Comparison of ENCODE assay signal across 31 cellular contexts in genomic region chrX:68284281-68284904, GRCh38.
"Had no signal": no experiment of that assay in that cellular context is flagged by ENCODE, and none has a peak within 500 bp of the region (broad histone marks: within the 10 kb centered on the region; RNA-seq: fewer than 3 reads in every experiment).

No MANE protein-coding gene starts in this region.

- H3K4me1 Mint-ChIP-seq: activated CD4-positive, alpha-beta T cell treated with anti-CD3 and anti-CD28 coated beads, Interleukin-2, amount 10 ng/mL, durations not matched to agents 24 days and 14 days had no signal

- H3K4me3 ChIP-seq: adrenal gland, cardiac muscle cell had no signal

- H3K9me3 ChIP-seq: adrenal gland had no signal

- H3K36me3 Mint-ChIP-seq: activated naive CD4-positive, alpha-beta T cell treated with anti-CD3 and anti-CD28 coated beads, Interleukin-2, amount 50 U/mL, for 72 hours had no signal

- H3K27me3 ChIP-seq: brain microvascular endothelial cell, cardiac muscle cell had no signal

- H3K27me3 Mint-ChIP-seq: activated CD4-positive, alpha-beta T cell treated with anti-CD3 and anti-CD28 coated beads, Interleukin-2, amount 10 ng/mL, durations not matched to agents 24 days and 14 days had no signal

- H3K36me3 ChIP-seq: adrenal gland, brain microvascular endothelial cell, cardiac muscle cell, WERI-Rb-1 had no signal

- ATAC-seq: activated CD8-positive, alpha-beta T cell treated with anti-CD3 and anti-CD28 coated beads for 36 hours; activated naive CD4-positive, alpha-beta T cell treated with anti-CD3 and anti-CD28 coated beads, Interleukin-2, amount 50 U/mL, for 72 hours; activated T-cell treated with anti-CD3 and anti-CD28 coated beads, Interleukin-2, amount 50 U/mL, for 72 hours had no signal

- H3K9me3 Mint-ChIP-seq: activated CD4-positive, alpha-beta T cell treated with anti-CD3 and anti-CD28 coated beads, Interleukin-2, amount 10 ng/mL, durations not matched to agents 24 days and 14 days; activated CD8-positive, alpha-beta T cell treated with anti-CD3 and anti-CD28 coated beads for 36 hours; activated naive CD4-positive, alpha-beta T cell treated with anti-CD3 and anti-CD28 coated beads for 36 hours; activated naive CD4-positive, alpha-beta T cell treated with anti-CD3 and anti-CD28 coated beads, Interleukin-2, amount 50 U/mL, for 72 hours; activated T-cell treated with anti-CD3 and anti-CD28 coated beads, Interleukin-2, amount 50 U/mL, for 72 hours; activated T-helper 2 cell treated with anti-CD3 and anti-CD28 coated beads, Interferon-gamma antibody, Interleukin-2, Interleukin-4, amounts not matched to agents 10 μg/mL and 5 μg/mL and 100 μg/mL, durations not matched to agents 14 hours and 24 hours and 36 hours; central memory CD8-positive, alpha-beta T cell; T-helper 1 cell treated with Interleukin-12 subunit alpha and Interleukin-12 subunit beta and Interleukin-4 antibody, amounts not matched to agents 30 μg/mL and 1 μg/mL, for 36 hours; T-helper 2 cell treated with Interferon-gamma antibody and Interleukin-4, amounts not matched to agents 5 μg/mL and 100 μg/mL, for 36 hours had no signal

- H3K4me1 ChIP-seq: adrenal gland had no signal

- DNase-seq: activated CD4-positive, alpha-beta T cell treated with anti-CD3 and anti-CD28 coated beads for 1 hour; activated CD4-positive, alpha-beta T cell treated with anti-CD3 and anti-CD28 coated beads, Interleukin-2, amount 10 ng/mL, durations not matched to agents 24 days and 14 days; activated CD4-positive, alpha-beta T cell treated with anti-CD3 and anti-CD28 coated beads, Interleukin-2, amount 50 U/mL, for 4 hours; activated CD4-positive, CD25-positive, alpha-beta regulatory T cell; activated CD8-positive, alpha-beta T cell treated with anti-CD3 and anti-CD28 coated beads for 36 hours; activated gamma-delta T cell; activated naive CD4-positive, alpha-beta T cell treated with anti-CD3 and anti-CD28 coated beads for 36 hours; activated T-cell treated with anti-CD3 and anti-CD28 coated beads, Interleukin-2, amount 50 U/mL, for 1 hour; activated T-cell treated with anti-CD3 and anti-CD28 coated beads, Interleukin-2, amount 50 U/mL, for 72 hours; adrenal gland; brain microvascular endothelial cell; NCI-H1092 treated with DMSO at 0.1 percent for 48 hours; NCI-H1417; NCI-H146; NCI-H187; NCI-H2029 treated with DMSO at 0.1 percent for 48 hours; NCI-H2107; NCI-H2171; NCI-H510A; NCI-H526; NCI-H748 treated with DMSO at 0.1 percent for 48 hours; OCI-M1; Right ventricle myocardium superior; WERI-Rb-1 had no signal

- H3K4me3 Mint-ChIP-seq: activated CD4-positive, alpha-beta T cell treated with anti-CD3 and anti-CD28 coated beads, Interleukin-2, amount 10 ng/mL, durations not matched to agents 24 days and 14 days; activated CD8-positive, alpha-beta T cell treated with anti-CD3 and anti-CD28 coated beads for 36 hours; activated naive CD4-positive, alpha-beta T cell treated with anti-CD3 and anti-CD28 coated beads for 36 hours; activated T-cell treated with anti-CD3 and anti-CD28 coated beads, Interleukin-2, amount 50 U/mL, for 72 hours; central memory CD8-positive, alpha-beta T cell; T-helper 1 cell treated with Interleukin-12 subunit alpha and Interleukin-12 subunit beta and Interleukin-4 antibody, amounts not matched to agents 30 μg/mL and 1 μg/mL, for 36 hours; T-helper 2 cell treated with Interferon-gamma antibody and Interleukin-4, amounts not matched to agents 5 μg/mL and 100 μg/mL, for 36 hours had no signal

- FAIRE-seq: TTC549 had no signal

- H3K27ac Mint-ChIP-seq: activated CD4-positive, alpha-beta T cell treated with anti-CD3 and anti-CD28 coated beads, Interleukin-2, amount 10 ng/mL, durations not matched to agents 24 days and 14 days; activated CD8-positive, alpha-beta T cell treated with anti-CD3 and anti-CD28 coated beads for 36 hours; activated naive CD4-positive, alpha-beta T cell treated with anti-CD3 and anti-CD28 coated beads for 36 hours; activated naive CD4-positive, alpha-beta T cell treated with anti-CD3 and anti-CD28 coated beads, Interleukin-2, amount 50 U/mL, for 72 hours; activated T-cell treated with anti-CD3 and anti-CD28 coated beads, Interleukin-2, amount 50 U/mL, for 72 hours; activated T-helper 2 cell treated with anti-CD3 and anti-CD28 coated beads, Interferon-gamma antibody, Interleukin-2, Interleukin-4, amounts not matched to agents 10 μg/mL and 5 μg/mL and 100 μg/mL, durations not matched to agents 14 hours and 24 hours and 36 hours; T-helper 1 cell treated with Interleukin-12 subunit alpha and Interleukin-12 subunit beta and Interleukin-4 antibody, amounts not matched to agents 30 μg/mL and 1 μg/mL, for 36 hours; T-helper 2 cell treated with Interferon-gamma antibody and Interleukin-4, amounts not matched to agents 5 μg/mL and 100 μg/mL, for 36 hours had no signal

- H3K27ac ChIP-seq: adrenal gland, brain microvascular endothelial cell, cardiac muscle cell, WERI-Rb-1 had no signal
